8 cellular contexts compared by ENCODE assay signal in genomic region chr17:76397687-76398522, GRCh38. TPM values are rescaled to one million over a fixed set of nuclear protein-coding genes. Genes with fewer than 3 reads are reported as not detected.
DNase-seq lines count a peak whose midpoint lies in the region; ATAC-seq and TF ChIP-seq lines count a peak whose summit lies in the region.

No MANE protein-coding gene starts in this region.

- H3K27ac Mint-ChIP-seq in CD8-positive, alpha-beta T cell, result no peak overlapping the region
- H3K27ac Mint-ChIP-seq in endothelial cell (ENCODE audit: unreplicated experiment), result no peak overlapping the region

- no peak overlapping the region for H3K4me3 ChIP-seq in CD8-positive, alpha-beta T cell (ENCODE audit: low read depth, low read length)

- peak; percentile 95 for ATAC-seq in CD8-positive, alpha-beta T cell
- ATAC-seq in GM19324 (IDR thresholded peaks at IDR 0.05; ENCODE audit: low FRiP score, unreplicated experiment), result no peak

- no peaks in the 10 kb centered on the region for H3K9me3 Mint-ChIP-seq in CD8-positive, alpha-beta T cell
- no peaks in the 10 kb centered on the region for H3K9me3 Mint-ChIP-seq in endothelial cell (ENCODE audit: unreplicated experiment)

- H3K4me3 Mint-ChIP-seq in CD8-positive, alpha-beta T cell, result no peak overlapping the region
- H3K4me3 Mint-ChIP-seq in endothelial cell (ENCODE audit: unreplicated experiment), result no peak overlapping the region

- POLR2A ChIA-PET in CD8-positive, alpha-beta T cell (lab: Charles Lee), result interaction anchor here (0.5 to 1.7 kb wide), 5 partner anchors 13 to 95 kb away, joined by 3 to 9 read pairs (median 3); partner anchors contain the start of genes PRPSAP1 and SPHK1

- H3K9me3 ChIP-seq in CD8-positive, alpha-beta T cell (ENCODE audit: low read length), result no peaks in the 10 kb centered on the region

- peak; percentile 98 for TF ChIP-seq CTCF in CD8-positive, alpha-beta T cell (IDR thresholded peaks at IDR 0.05)
- TF ChIP-seq CTCF in endothelial cell (IDR thresholded peaks at IDR 0.05; ENCODE audit: unreplicated experiment), result peak; percentile 97

- H3K36me3 ChIP-seq in CD8-positive, alpha-beta T cell (ENCODE audit: insufficient read depth, low read length), result peaks cover 52% of the 10 kb centered on the region

- intact Hi-C loops in CD8-positive, alpha-beta T cell (cut with DNase I, micrococcal nuclease), result loop anchor here (1.0 to 10.0 kb wide), 3 partner anchors 27 to 273 kb away; no protein-coding TSS in a partner anchor

- peak; percentile 73 to 90 (median 84) for DNase-seq in CD8-positive, alpha-beta T cell
- DNase-seq in HPDE6-E6E7 (ENCODE audit: extremely low spot score) (peak; percentile 75), NOMO-1 treated with dmso at 0.1 percent for 144 hours (lab: John Stamatoyannopoulos, UW; ENCODE audit: unreplicated experiment) (peak; percentile 35), endothelial cell (ENCODE audit: low spot score) (peak; percentile 94), mucosa of gallbladder (ENCODE audit: low spot score) (peak; percentile 90)
- peak; percentile 70 to 78 for DNase-seq in activated CD8-positive, alpha-beta memory T cell treated with anti-CD3 and anti-CD28 coated beads for 4 hours (ENCODE audit: low read depth in 2 of 2)
- peak; percentile 59 to 90 for DNase-seq in stimulated activated CD8-positive, alpha-beta memory T cell treated with anti-CD3 and anti-CD28 coated beads, Interleukin-4, amount 100 ng/mL, for 4 hours (ENCODE audit: low read depth in 2 of 2, low spot score in 1 of 2)

- CTCF ChIA-PET in CD8-positive, alpha-beta T cell (lab: Charles Lee), result interaction anchor here (0.6 to 7.3 kb wide), 68 partner anchors 8 to 837 kb away, joined by 3 to 179 read pairs (median 5); partner anchors contain the start of genes AANAT, CDK3, EXOC7 and PRPSAP1

- H3K36me3 Mint-ChIP-seq in CD8-positive, alpha-beta T cell, result peaks cover 77% of the 10 kb centered on the region
- peaks cover 46% of the 10 kb centered on the region for H3K36me3 Mint-ChIP-seq in endothelial cell (ENCODE audit: low read depth, unreplicated experiment)

- no peak overlapping the region for H3K27ac ChIP-seq in CD8-positive, alpha-beta T cell (ENCODE audit: low read depth, low read length)

- no peaks in the 10 kb centered on the region for H3K27me3 ChIP-seq in CD8-positive, alpha-beta T cell (ENCODE audit: insufficient read depth, low read length)

- H3K4me1 ChIP-seq in CD8-positive, alpha-beta T cell (ENCODE audit: insufficient read depth, low read length), result no peaks in the 10 kb centered on the region

- no peaks in the 10 kb centered on the region for H3K27me3 Mint-ChIP-seq in CD8-positive, alpha-beta T cell (ENCODE audit: low read depth)
- peaks cover 3% of the 10 kb centered on the region for H3K27me3 Mint-ChIP-seq in endothelial cell (ENCODE audit: unreplicated experiment)

- no peaks in the 10 kb centered on the region for H3K4me1 Mint-ChIP-seq in CD8-positive, alpha-beta T cell (ENCODE audit: low read depth)
- H3K4me1 Mint-ChIP-seq in endothelial cell (ENCODE audit: unreplicated experiment), result peaks cover 10% of the 10 kb centered on the region

RNA-seq across cellular contexts. Expression of gene SPHK1, which starts 13.5 kb away (rescaled TPM):
- total RNA-seq in CD8-positive, alpha-beta T cell, result 1 to 10 TPM; 2.0 to 2.6 TPM
- total RNA-seq in endothelial cell (ENCODE audit: unreplicated experiment), result 15.4 TPM
- 4.0 TPM for total RNA-seq in mucosa of gallbladder

RNA-seq across cellular contexts. Expression of gene PRPSAP1, which starts 44.2 kb away (rescaled TPM):
- 10 to 100 TPM; 10.5 to 12.5 TPM for total RNA-seq in CD8-positive, alpha-beta T cell
- total RNA-seq in endothelial cell (ENCODE audit: unreplicated experiment), result 136 TPM
- total RNA-seq in mucosa of gallbladder, result 52.2 TPM

RNA-seq across cellular contexts. Expression of gene UBE2O, which starts 55.0 kb away (rescaled TPM):
- 10 to 100 TPM; 29.8 to 32.7 TPM for total RNA-seq in CD8-positive, alpha-beta T cell
- total RNA-seq in endothelial cell (ENCODE audit: unreplicated experiment), result 49.0 TPM
- total RNA-seq in mucosa of gallbladder, result 26.0 TPM

Comparison
In these comparisons a context has a peak if more than half of its experiments do, and no peak if none do; other contexts are left out.
1. DNase-seq: peak in every context shown above with its lines; median percentile 94 in endothelial cell; 90 in mucosa of gallbladder; 84 in CD8-positive, alpha-beta T cell; 75 in HPDE6-E6E7; 74 in stimulated activated CD8-positive, alpha-beta memory T cell treated with anti-CD3 and anti-CD28 coated beads, Interleukin-4, amount 100 ng/mL, for 4 hours; 74 in activated CD8-positive, alpha-beta memory T cell treated with anti-CD3 and anti-CD28 coated beads for 4 hours; 35 in NOMO-1 treated with dmso at 0.1 percent for 144 hours.